20 cellular contexts compared by ENCODE assay signal in genomic region chr11:75376175-75376574, GRCh38. TPM values are rescaled to one million over a fixed set of nuclear protein-coding genes. Genes with fewer than 3 reads are reported as not detected.
A peak's percentile ranks its signal among the peaks of the same experiment; 100 is the strongest.
DNase-seq lines count a peak whose midpoint lies in the region; TF ChIP-seq lines count a peak whose summit lies in the region.
"Had no signal": no experiment of that assay in that cellular context is flagged by ENCODE, and none has a peak within 500 bp of the region (broad histone marks: within the 10 kb centered on the region; RNA-seq: fewer than 3 reads in every experiment).

No MANE protein-coding gene starts in this region.

- H3F3A ChIP-seq in Loucy (ENCODE audit: low read depth) = no peaks in the 10 kb centered on the region

- TF ChIP-seq CTCF in Loucy (conservative IDR thresholded peaks at IDR 0.05; ENCODE audit: low read length) = peak; percentile 47
- TF ChIP-seq CTCF in choroid plexus epithelial cell (conservative IDR thresholded peaks at IDR 0.05; ENCODE audit: low read depth, low read length) = peak; percentile 38
- peak; percentile 23 for TF ChIP-seq CTCF in retinal pigment epithelial cell (conservative IDR thresholded peaks at IDR 0.05; ENCODE audit: low read depth, low read length)

- H3K4me2 ChIP-seq in Loucy (ENCODE audit: low read depth, low read length, poor library complexity, severe bottlenecking) = no peak overlapping the region

- no peaks in the 10 kb centered on the region for H4K20me1 ChIP-seq in Loucy (ENCODE audit: insufficient read depth, low read length, poor library complexity, severe bottlenecking)

- H3K9ac ChIP-seq in Loucy (ENCODE audit: low read depth, low read length, poor library complexity, severe bottlenecking) = no peak overlapping the region

- H2AFZ ChIP-seq in Loucy (ENCODE audit: low read length) = no peak overlapping the region

- H3K4me1 ChIP-seq in Loucy (ENCODE audit: insufficient read depth, low read length, poor library complexity, severe bottlenecking) = peaks cover 25% of the 10 kb centered on the region

- H3K4me1 Mint-ChIP-seq in activated CD4-positive, alpha-beta T cell treated with anti-CD3 and anti-CD28 coated beads, Interleukin-2, amount 10 ng/mL, durations not matched to agents 7 days and 5 days = peaks cover 16% of the 10 kb centered on the region

- CTCF ChIA-PET in activated CD4-positive, alpha-beta T cell treated with anti-CD3 and anti-CD28 coated beads, Interleukin-2, amount 10 ng/mL, durations not matched to agents 7 days and 5 days (lab: Charles Lee) = interaction anchor here (1.0 to 3.1 kb wide), 2 partner anchors 9 to 20 kb away, joined by 4 to 11 read pairs; no protein-coding TSS in a partner anchor

- no peaks in the 10 kb centered on the region for H3K9me2 ChIP-seq in Loucy (replicated peaks; ENCODE audit: low read depth, low read length)

- H3K4me3 ChIP-seq in Loucy (ENCODE audit: low read length, poor library complexity, severe bottlenecking) (no peak overlapping the region), choroid plexus epithelial cell (ENCODE audit: low read depth, low read length) (no peak overlapping the region), retinal pigment epithelial cell (ENCODE audit: low read length) (no peak overlapping the region)
- H3K4me3 ChIP-seq: gastroesophageal sphincter, SJCRH30, upper lobe of right lung had no signal

- H3K79me2 ChIP-seq in Loucy (ENCODE audit: insufficient read depth, low read length) = no peaks in the 10 kb centered on the region

- H3K9me3 ChIP-seq in Loucy (ENCODE audit: insufficient read depth, low read depth, low read length) = no peaks in the 10 kb centered on the region
- H3K9me3 ChIP-seq: gastroesophageal sphincter, SJCRH30, upper lobe of right lung had no signal

- no peak overlapping the region for H3K4me3 Mint-ChIP-seq in activated CD4-positive, alpha-beta T cell treated with anti-CD3 and anti-CD28 coated beads, Interleukin-2, amount 10 ng/mL, durations not matched to agents 7 days and 5 days
- H3K4me3 Mint-ChIP-seq: stimulated activated naive CD8-positive, alpha-beta T cell treated with anti-CD3 and anti-CD28 coated beads, Interleukin-15, Interleukin-2, amounts not matched to agents 100 ng/mL and 50 ng/mL, for 24 hours had no signal

- no peaks in the 10 kb centered on the region for H3K27me3 Mint-ChIP-seq in activated CD4-positive, alpha-beta T cell treated with anti-CD3 and anti-CD28 coated beads, Interleukin-2, amount 10 ng/mL, durations not matched to agents 7 days and 5 days
- H3K27me3 Mint-ChIP-seq: stimulated activated naive CD8-positive, alpha-beta T cell treated with anti-CD3 and anti-CD28 coated beads, Interleukin-15, Interleukin-2, amounts not matched to agents 100 ng/mL and 50 ng/mL, for 24 hours had no signal

- H3K36me3 Mint-ChIP-seq in activated CD4-positive, alpha-beta T cell treated with anti-CD3 and anti-CD28 coated beads, Interleukin-2, amount 10 ng/mL, durations not matched to agents 7 days and 5 days (ENCODE audit: low read depth) = no peaks in the 10 kb centered on the region

- POLR2A ChIA-PET in activated CD4-positive, alpha-beta T cell treated with anti-CD3 and anti-CD28 coated beads, Interleukin-2, amount 10 ng/mL, durations not matched to agents 7 days and 5 days (lab: Charles Lee) = no interaction called here

- H3K27ac Mint-ChIP-seq in activated CD4-positive, alpha-beta T cell treated with anti-CD3 and anti-CD28 coated beads, Interleukin-2, amount 10 ng/mL, durations not matched to agents 7 days and 5 days = no peak overlapping the region
- H3K27ac Mint-ChIP-seq: stimulated activated naive CD8-positive, alpha-beta T cell treated with anti-CD3 and anti-CD28 coated beads, Interleukin-15, Interleukin-2, amounts not matched to agents 100 ng/mL and 50 ng/mL, for 24 hours had no signal

- H3K27me3 ChIP-seq in Loucy (ENCODE audit: insufficient read depth, low read length, poor library complexity, severe bottlenecking) = no peaks in the 10 kb centered on the region
- H3K27me3 ChIP-seq: gastroesophageal sphincter, SJCRH30, upper lobe of right lung had no signal

- no peaks in the 10 kb centered on the region for H3K9me3 Mint-ChIP-seq in activated CD4-positive, alpha-beta T cell treated with anti-CD3 and anti-CD28 coated beads, Interleukin-2, amount 10 ng/mL, durations not matched to agents 7 days and 5 days
- H3K9me3 Mint-ChIP-seq: stimulated activated naive CD8-positive, alpha-beta T cell treated with anti-CD3 and anti-CD28 coated beads, Interleukin-15, Interleukin-2, amounts not matched to agents 100 ng/mL and 50 ng/mL, for 24 hours had no signal

- DNase-seq in NOMO-1 treated with DMSO at 0.1 percent for 48 hours (lab: John Stamatoyannopoulos, UW; ENCODE audit: unreplicated experiment) (peak; percentile 7), NOMO-1 treated with dmso at 0.1 percent for 144 hours (lab: John Stamatoyannopoulos, UW; ENCODE audit: unreplicated experiment) (no peak), choroid plexus epithelial cell (ENCODE audit: low read depth) (no peak), retinal pigment epithelial cell (ENCODE audit: low read depth) (no peak), NCI-H345 treated with DMSO at 0.1 percent for 48 hours (lab: John Stamatoyannopoulos, UW; ENCODE audit: unreplicated experiment) (no peak)
- no peak for DNase-seq in central memory CD4-positive, alpha-beta T cell
- no peak for DNase-seq in activated CD4-positive, alpha-beta T cell treated with anti-CD3 and anti-CD28 coated beads, Interleukin-2, amount 10 ng/mL, durations not matched to agents 7 days and 5 days
- DNase-seq: activated CD4-positive, alpha-beta T cell treated with anti-CD3 and anti-CD28 coated beads for 4 hours; activated CD8-positive, alpha-beta memory T cell treated with anti-CD3 and anti-CD28 coated beads, Interleukin-2, amount 50 U/mL, for 4 hours; activated naive CD4-positive, alpha-beta T cell; cortex of kidney; NCI-H1436 treated with DMSO at 0.1 percent for 48 hours; NCI-H345; right cardiac atrium; T-helper 9 cell; upper lobe of right lung had no signal

- H3K36me3 ChIP-seq in Loucy (ENCODE audit: insufficient read depth, low read length) = no peaks in the 10 kb centered on the region
- H3K36me3 ChIP-seq: gastroesophageal sphincter, SJCRH30, upper lobe of right lung had no signal

RNA-seq across cellular contexts. Expression of gene RPS3, which starts 23.1 kb away (rescaled TPM):
- 1,000 to 10,000 TPM; 2,943 to 3,099 TPM for total RNA-seq in activated CD4-positive, alpha-beta T cell treated with anti-CD3 and anti-CD28 coated beads, Interleukin-2, amount 10 ng/mL, durations not matched to agents 7 days and 5 days

RNA-seq across cellular contexts. Expression of gene ARRB1, which starts 24.7 kb away (rescaled TPM):
- 10 to 100 TPM; 24.3 to 29.5 TPM for total RNA-seq in activated CD4-positive, alpha-beta T cell treated with anti-CD3 and anti-CD28 coated beads, Interleukin-2, amount 10 ng/mL, durations not matched to agents 7 days and 5 days

RNA-seq across cellular contexts. Expression of gene KLHL35, which starts 56.8 kb away (rescaled TPM):
- total RNA-seq in activated CD4-positive, alpha-beta T cell treated with anti-CD3 and anti-CD28 coated beads, Interleukin-2, amount 10 ng/mL, durations not matched to agents 7 days and 5 days = 1 to 10 TPM in 1 of 2 experiments, under 1 TPM in 1; 0.50 to 1.3 TPM
- total RNA-seq: SJCRH30 had no signal
